8 cellular contexts compared by ENCODE assay signal in genomic region chr2:126244937-126245336, GRCh38.
DNase-seq lines count a peak whose midpoint lies in the region; ATAC-seq, FAIRE-seq and TF ChIP-seq lines count a peak whose summit lies in the region.
"Had no signal": no experiment of that assay in that cellular context is flagged by ENCODE, and none has a peak within 500 bp of the region (broad histone marks: within the 10 kb centered on the region; RNA-seq: fewer than 3 reads in every experiment).

No MANE protein-coding gene starts in this region.

- H3K9ac ChIP-seq in smooth muscle cell (ENCODE audit: low read depth): no peak overlapping the region

- no peak overlapping the region for H3K4me3 ChIP-seq in GM12865 (ENCODE audit: low read depth, low read length)
- no peak overlapping the region for H3K4me3 ChIP-seq in Panc1 (ENCODE audit: low read depth in 2 of 2, low read length in 2 of 2)
- H3K4me3 ChIP-seq in dorsolateral prefrontal cortex: no peak overlapping the region
- H3K4me3 ChIP-seq in smooth muscle cell: no peak overlapping the region
- H3K4me3 ChIP-seq: SJSA1 had no signal

- no peak for FAIRE-seq in HTR-8/SVneo (lab: Jason Lieb, UNC)

- TF ChIP-seq CTCF in GM12865 (IDR thresholded peaks at IDR 0.05; ENCODE audit: insufficient read depth, low read depth, low read length, missing control alignments): peak; percentile 57
- peak; percentile 67 for TF ChIP-seq CTCF in Panc1 (IDR thresholded peaks at IDR 0.05)
- TF ChIP-seq CTCF in dorsolateral prefrontal cortex (IDR thresholded peaks at IDR 0.05 in 54 of 56, conservative IDR thresholded peaks at IDR 0.05 in 2 of 56; ENCODE audit: low read depth in 1 of 56, partially characterized antibody in 56 of 56): peak in 33 of 56 donors; percentile 6 to 49 (median 24)
- peak; percentile 49 for TF ChIP-seq CTCF in smooth muscle cell (IDR thresholded peaks at IDR 0.05; ENCODE audit: borderline replicate concordance, insufficient read depth, poor library complexity, severe bottlenecking)

- H3K9me3 ChIP-seq in Panc1 (ENCODE audit: control insufficient read depth, insufficient read depth, low read depth, low read length): no peaks in the 10 kb centered on the region
- no peaks in the 10 kb centered on the region for H3K9me3 ChIP-seq in smooth muscle cell (replicated peaks; ENCODE audit: low read depth)
- H3K9me3 ChIP-seq: SJSA1 had no signal

- ATAC-seq in Panc1: no peak; the same call in 1 of the 2 replicates

- H3K4me1 ChIP-seq in Panc1 (ENCODE audit: control insufficient read depth, insufficient read depth, low read length) (no peaks in the 10 kb centered on the region), smooth muscle cell (ENCODE audit: low read depth) (no peaks in the 10 kb centered on the region)
- H3K4me1 ChIP-seq: SJSA1 had no signal

- no peak overlapping the region for H3K4me2 ChIP-seq in smooth muscle cell

- H3K36me3 ChIP-seq in Panc1 (ENCODE audit: control insufficient read depth, insufficient read depth, low read length) (no peaks in the 10 kb centered on the region), smooth muscle cell (ENCODE audit: low read depth) (no peaks in the 10 kb centered on the region)
- H3K36me3 ChIP-seq: SJSA1 had no signal

- 10% methylated on average over 3 of the region's 3 CpGs for WGBS in smooth muscle cell (ENCODE audit: low lambda C conversion rate)

- CTCF ChIA-PET in HEK293T (lab: Yijun Ruan, JAX) (interaction anchor here (0.6 to 1.1 kb wide), 3 partner anchors 10 to 594 kb away, joined by 3 read pairs; no protein-coding TSS in a partner anchor), Panc1 (lab: Charles Lee) (no interaction called here)

- H2AFZ ChIP-seq in smooth muscle cell (ENCODE audit: low read depth): no peak overlapping the region

- H3K27me3 ChIP-seq in Panc1 (ENCODE audit: control insufficient read depth, insufficient read depth, low read length) (no peaks in the 10 kb centered on the region), dorsolateral prefrontal cortex (peaks cover 0 to 7% (median 0%) of the 10 kb centered on the region in 45 donors), smooth muscle cell (ENCODE audit: low read depth) (peaks cover 25% of the 10 kb centered on the region)
- H3K27me3 ChIP-seq: SJSA1 had no signal

- no TSS peak for BruUV-seq in Panc1 (replicated peaks; lab: Mats Ljungman, UMichigan)

- H3K79me2 ChIP-seq in smooth muscle cell (ENCODE audit: low read depth): no peaks in the 10 kb centered on the region

- H3K27ac ChIP-seq in Panc1 (ENCODE audit: low read length) (no peak overlapping the region), dorsolateral prefrontal cortex (no peak overlapping the region), smooth muscle cell (ENCODE audit: low read depth) (no peak overlapping the region)
- H3K27ac ChIP-seq: SJSA1 had no signal

- intact Hi-C loops in Panc1 (cut with micrococcal nuclease; ENCODE audit: unreplicated experiment) (no loop called here), dorsolateral prefrontal cortex (cut with DNase I) (no loop called here)

- DNase-seq in GM12865 (ENCODE audit: low read depth) (peak; percentile 62), HEK293T (ENCODE audit: extremely low spot score) (peak; percentile 33), Panc1 (ENCODE audit: low read depth, low spot score) (peak; percentile 4), dorsolateral prefrontal cortex (peak in 1 of 10 donors; percentile 36), smooth muscle cell (lab: John Stamatoyannopoulos, UW; ENCODE audit: unreplicated experiment) (no peak), HTR-8/SVneo (ENCODE audit: insufficient read length, low spot score) (no peak), kidney glomerular epithelial cell (lab: John Stamatoyannopoulos, UW) (no peak)

- H3F3A ChIP-seq in smooth muscle cell (ENCODE audit: low read depth): no peaks in the 10 kb centered on the region

- POLR2A ChIA-PET in HEK293T (lab: Yijun Ruan, JAX) (no interaction called here), Panc1 (lab: Charles Lee) (no interaction called here)

- H4K20me1 ChIP-seq in smooth muscle cell (ENCODE audit: low read depth): no peaks in the 10 kb centered on the region

- in situ Hi-C loops in Panc1 (cut with HindIII; ENCODE audit: low pct_unique_long_range_greater_than_20kb, low sequenced_read_pairs): no loop called here

TF ChIP-seq in HEK293T, 16 proteins besides CTCF, POLR2A, EP300 and RAD21:
- TF ChIP-seq FOXM1 (IDR thresholded peaks at IDR 0.05; ENCODE audit: borderline replicate concordance) (no peak), ELF4 (IDR thresholded peaks at IDR 0.05) (no peak), SP1 (IDR thresholded peaks at IDR 0.05) (no peak), ARNT (IDR thresholded peaks at IDR 0.05) (no peak), L3MBTL2 (conservative IDR thresholded peaks at IDR 0.05) (no peak), TARDBP (IDR thresholded peaks at IDR 0.05) (no peak), LEF1 (IDR thresholded peaks at IDR 0.05; ENCODE audit: borderline replicate concordance) (no peak), ZNF384 (IDR thresholded peaks at IDR 0.05) (no peak), SUZ12 (IDR thresholded peaks at IDR 0.05) (no peak), PKNOX1 (IDR thresholded peaks at IDR 0.05) (no peak), CTBP1 (IDR thresholded peaks at IDR 0.05; ENCODE audit: borderline replicate concordance) (no peak), BHLHE40 (IDR thresholded peaks at IDR 0.05; ENCODE audit: borderline replicate concordance) (no peak), NFRKB (IDR thresholded peaks at IDR 0.05) (no peak), HDGF (IDR thresholded peaks at IDR 0.05; ENCODE audit: borderline replicate concordance) (no peak), FOXK2 (IDR thresholded peaks at IDR 0.05) (no peak), FOXA1 (IDR thresholded peaks at IDR 0.05) (no peak)

Comparison
In these comparisons a context has a peak if more than half of its experiments do, and no peak if none do; other contexts are left out.
1. DNase-seq: peak in GM12865 (single experiment), HEK293T (single experiment) and Panc1 (single experiment); none in smooth muscle cell (single experiment), HTR-8/SVneo (single experiment) and kidney glomerular epithelial cell (single experiment).
2. Peak in every context shown above with its lines, with median percentiles within 50 percentile points of each other: CTCF ChIP-seq.